ENCODE assay signal across 12 cellular contexts in the genomic region with DNA sequence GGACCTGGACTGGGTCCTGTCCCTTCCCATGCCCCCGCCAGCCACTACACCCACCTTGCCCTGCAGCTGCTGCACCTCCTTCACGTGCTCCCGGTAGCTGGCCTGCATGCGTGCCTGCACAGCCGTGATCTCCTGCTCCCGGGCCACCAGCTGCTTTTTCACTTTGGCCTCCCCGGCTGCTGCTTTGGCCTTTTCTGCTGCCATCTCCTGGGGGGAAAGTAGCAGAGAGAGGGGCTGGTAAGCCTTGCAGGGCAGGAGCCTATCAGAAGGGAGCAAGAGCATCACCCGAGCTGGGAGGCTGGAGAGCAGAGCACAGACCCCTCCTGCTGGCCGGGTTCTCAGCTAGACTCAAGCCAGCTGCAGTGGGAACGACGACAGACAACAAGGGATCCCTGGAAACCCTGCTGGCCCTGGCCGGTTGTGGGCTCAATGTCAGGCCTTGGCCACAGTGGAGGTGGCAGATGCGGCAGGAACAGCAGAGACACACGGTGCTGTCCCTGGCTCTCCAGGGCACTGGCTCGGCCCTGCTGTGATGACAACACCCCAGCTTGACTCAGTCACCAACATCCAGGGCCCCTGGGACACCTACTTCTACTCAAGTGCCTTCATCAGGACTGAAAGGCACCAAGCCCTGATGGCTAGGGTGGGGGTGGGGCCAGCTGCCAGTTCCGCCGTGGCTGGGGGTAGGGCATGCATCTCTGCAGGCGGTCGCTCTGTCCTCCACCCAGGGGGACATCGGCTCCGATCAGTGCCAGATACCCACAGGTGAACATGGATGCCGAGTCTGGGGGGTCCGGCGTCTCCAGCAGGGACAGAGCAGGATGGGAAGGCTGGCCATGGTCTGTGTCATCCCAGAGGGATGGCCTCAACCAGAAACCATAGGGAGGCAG. TPM values are rescaled to one million over a fixed set of nuclear protein-coding genes. Genes with fewer than 3 reads are reported as not detected.
DNase-seq lines count a peak whose midpoint lies in the region; ATAC-seq, FAIRE-seq and TF ChIP-seq lines count a peak whose summit lies in the region.
"Had no signal": no experiment of that assay in that cellular context is flagged by ENCODE, and none has a peak within 500 bp of the region (broad histone marks: within the 10 kb centered on the region; RNA-seq: fewer than 3 reads in every experiment).

No MANE protein-coding gene starts in this region.

- H3K4me1 ChIP-seq in kidney (ENCODE audit: control insufficient read depth in 1 of 2, insufficient read depth in 1 of 2, low read depth in 1 of 2, low read length in 2 of 2) (peaks cover 3 to 26% of the 10 kb centered on the region in 2 donors), thyroid gland (peaks cover 41 to 52% of the 10 kb centered on the region in 2 donors)
- H3K4me1 ChIP-seq: HAP-1 had no signal

- H3K9me3 ChIP-seq in kidney (ENCODE audit: control insufficient read depth in 1 of 2, low read length in 2 of 2): no peaks in the 10 kb centered on the region
- no peaks in the 10 kb centered on the region for H3K9me3 ChIP-seq in thyroid gland
- H3K9me3 ChIP-seq: HAP-1, tibial nerve had no signal

- H3K27ac ChIP-seq in kidney (ENCODE audit: low read depth in 2 of 2, low read length in 2 of 2): no peak overlapping the region
- H3K27ac ChIP-seq in thyroid gland: peak overlapping the region in 2 of 3 donors; percentile 52 to 76

- no peak overlapping the region for H3K9ac ChIP-seq in kidney (ENCODE audit: low read length in 2 of 2)

- peaks cover 18% of the 10 kb centered on the region for H3K4me1 Mint-ChIP-seq in brain
- H3K4me1 Mint-ChIP-seq: activated CD4-positive, alpha-beta T cell treated with anti-CD3 and anti-CD28 coated beads, Interleukin-2, amount 10 ng/mL, durations not matched to agents 24 days and 14 days had no signal

- no peak for ATAC-seq in HG03460 (IDR thresholded peaks at IDR 0.05; ENCODE audit: unreplicated experiment)
- no peak for ATAC-seq in stimulated activated naive CD8-positive, alpha-beta T cell treated with anti-CD3 and anti-CD28 coated beads, Interleukin-15, Interleukin-2, amounts not matched to agents 100 U/mL and 50 U/mL, for 24 hours

- 76 to 89% methylated on average over 19 to 20 of the region's 24 CpGs for WGBS in thyroid gland, 2 donors

- DNase-seq in NCI-H1417 (lab: John Stamatoyannopoulos, UW) (peak; percentile 18 to 55 (median 38)), NCI-H1417 treated with DMSO at 0.1 percent for 48 hours (lab: John Stamatoyannopoulos, UW) (no peak), kidney (peak; percentile 62), thyroid gland (no peak), NCI-H187 (lab: John Stamatoyannopoulos, UW) (no peak)
- no peak for DNase-seq in stimulated activated naive CD8-positive, alpha-beta T cell treated with anti-CD3 and anti-CD28 coated beads, Interleukin-15, Interleukin-2, amounts not matched to agents 100 U/mL and 50 U/mL, for 24 hours
- DNase-seq: activated CD4-positive, alpha-beta T cell treated with anti-CD3 and anti-CD28 coated beads, Interleukin-2, amount 10 ng/mL, durations not matched to agents 24 days and 14 days; NCI-H187 treated with DMSO at 0.1 percent for 48 hours had no signal

- peaks cover 37% of the 10 kb centered on the region for H3K36me3 Mint-ChIP-seq in brain

- intact Hi-C loops in kidney (cut with DNase I): no loop called here
- intact Hi-C loops in thyroid gland (cut with DNase I): no loop called here

- H3K27me3 ChIP-seq in thyroid gland: no peaks in the 10 kb centered on the region
- H3K27me3 ChIP-seq: tibial nerve had no signal

- H3K36me3 ChIP-seq in kidney (ENCODE audit: control insufficient read depth in 1 of 2, insufficient read depth in 2 of 2, low read length in 2 of 2) (peaks cover 33 to 68% of the 10 kb centered on the region in 2 donors), thyroid gland (peaks cover 58 to 67% of the 10 kb centered on the region in 2 donors)

- TF ChIP-seq CTCF in brain (conservative IDR thresholded peaks at IDR 0.05) (peak in 1 of 2 experiments; percentile 31), kidney (IDR thresholded peaks at IDR 0.05; ENCODE audit: borderline replicate concordance, extremely low read depth, insufficient read depth) (no peak), thyroid gland (IDR thresholded peaks at IDR 0.05) (no peak)

- no peak overlapping the region for H3K4me3 Mint-ChIP-seq in brain
- H3K4me3 Mint-ChIP-seq: activated CD4-positive, alpha-beta T cell treated with anti-CD3 and anti-CD28 coated beads, Interleukin-2, amount 10 ng/mL, durations not matched to agents 24 days and 14 days had no signal

- no peak for TF ChIP-seq POLR2A in thyroid gland (IDR thresholded peaks at IDR 0.05)

- FAIRE-seq in kidney (lab: Jason Lieb, UNC): no peak

- H3K4me3 ChIP-seq in kidney (ENCODE audit: low read length in 2 of 2) (no peak overlapping the region), thyroid gland (replicated peaks in 1 of 3) (no peak overlapping the region)
- H3K4me3 ChIP-seq: HAP-1, tibial nerve had no signal

- H3K27ac Mint-ChIP-seq in brain: peak overlapping the region in 4 of 5 experiments; percentile 38 to 92 (median 68)
- H3K27ac Mint-ChIP-seq: activated CD4-positive, alpha-beta T cell treated with anti-CD3 and anti-CD28 coated beads, Interleukin-2, amount 10 ng/mL, durations not matched to agents 24 days and 14 days had no signal

- no peaks in the 10 kb centered on the region for H3K9me3 Mint-ChIP-seq in brain
- H3K9me3 Mint-ChIP-seq: activated CD4-positive, alpha-beta T cell treated with anti-CD3 and anti-CD28 coated beads, Interleukin-2, amount 10 ng/mL, durations not matched to agents 24 days and 14 days had no signal

- peaks cover 8% of the 10 kb centered on the region for H3K27me3 Mint-ChIP-seq in brain
- H3K27me3 Mint-ChIP-seq: activated CD4-positive, alpha-beta T cell treated with anti-CD3 and anti-CD28 coated beads, Interleukin-2, amount 10 ng/mL, durations not matched to agents 24 days and 14 days had no signal

RNA-seq across cellular contexts. Expression of a gene that starts 45.3 kb away (rescaled TPM):
- polyA plus RNA-seq in brain (ENCODE audit: insufficient read depth, low read depth, low replicate concordance) (33.7 TPM), kidney (ENCODE audit: insufficient read depth, low read depth, low replicate concordance) (83.4 TPM)
- total RNA-seq in kidney (231 TPM), thyroid gland (100 to 1,000 TPM; 149 to 287 (median 221) TPM)

Comparison
In these comparisons a context has a peak if more than half of its experiments do, and no peak if none do; other contexts are left out.
1. DNase-seq: peak in NCI-H1417 (3 of 3) and kidney (single experiment); none in NCI-H1417 treated with DMSO at 0.1 percent for 48 hours (single experiment), thyroid gland (0 of 2), stimulated activated naive CD8-positive, alpha-beta T cell treated with anti-CD3 and anti-CD28 coated beads, Interleukin-15, Interleukin-2, amounts not matched to agents 100 U/mL and 50 U/mL, for 24 hours (single experiment) and NCI-H187 (0 of 2).
2. H3K27ac ChIP-seq: peak in thyroid gland (2 of 3); none in kidney (0 of 2).